9 cellular contexts compared by ENCODE assay signal in the genomic region with DNA sequence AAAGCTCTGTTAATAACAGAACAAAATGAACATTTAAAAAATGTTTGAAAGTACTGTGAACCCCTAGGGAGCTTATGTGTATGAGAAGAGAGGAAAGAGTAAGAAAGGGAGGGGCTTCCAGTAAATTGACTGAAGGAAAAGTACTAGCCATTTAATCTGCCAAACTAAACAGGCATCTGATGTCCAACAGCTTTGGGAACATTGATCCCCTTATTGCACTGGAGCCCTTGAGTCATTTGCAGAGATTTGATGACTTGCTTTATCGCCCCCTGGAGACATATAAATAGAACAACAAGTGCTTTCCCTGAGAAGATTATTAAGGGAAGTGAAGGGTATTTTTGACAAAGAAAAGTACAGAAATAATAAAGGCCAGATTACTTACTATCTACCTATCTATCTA.
DNase-seq lines count a peak whose midpoint lies in the region; ATAC-seq and TF ChIP-seq lines count a peak whose summit lies in the region.
"Had no signal": no experiment of that assay in that cellular context is flagged by ENCODE, and none has a peak within 500 bp of the region (broad histone marks: within the 10 kb centered on the region; RNA-seq: fewer than 3 reads in every experiment).

No MANE protein-coding gene starts in this region.

- TF ChIP-seq CTCF in 22Rv1 (IDR thresholded peaks at IDR 0.05) (peak; percentile 37; the same call in 1 of the 2 replicates), body of pancreas (IDR thresholded peaks at IDR 0.05) (peak; percentile 22 to 70 (median 60))

- intact Hi-C loops in body of pancreas (cut with DNase I) = no loop called here

- H3K27ac ChIP-seq in 22Rv1 = no peak overlapping the region
- no peak overlapping the region for H3K27ac ChIP-seq in body of pancreas

- DNase-seq in HPDE6-E6E7 (ENCODE audit: extremely low spot score) (peak; percentile 1), body of pancreas (peak in 2 of 4 donors; percentile 17 to 28), left lobe of liver (ENCODE audit: low spot score) (no peak), NCI-H1436 treated with DMSO at 0.1 percent for 48 hours (lab: John Stamatoyannopoulos, UW) (no peak)

- TF ChIP-seq POLR2A in body of pancreas (IDR thresholded peaks at IDR 0.05) = no peak

- no peaks in the 10 kb centered on the region for H3K9me3 ChIP-seq in body of pancreas
- H3K9me3 ChIP-seq: Caco-2 had no signal

- H3K4me3 ChIP-seq in body of pancreas = no peak overlapping the region

- H3K27me3 ChIP-seq in body of pancreas = no peaks in the 10 kb centered on the region

- 5% methylated on average over 1 of the region's 1 CpG for WGBS in body of pancreas, 2 donors

- no peaks in the 10 kb centered on the region for H3K4me1 ChIP-seq in body of pancreas
- H3K4me1 ChIP-seq: Caco-2 had no signal

- ATAC-seq in body of pancreas = peak; percentile 81
- peak; percentile 76 for ATAC-seq in left lobe of liver
- ATAC-seq in GM19455 (IDR thresholded peaks at IDR 0.05; ENCODE audit: unreplicated experiment) = no peak
- ATAC-seq in activated CD4-positive, CD25-positive, alpha-beta regulatory T cell treated with anti-CD3 and anti-CD28 coated beads, Interleukin-2, amount 50 U/mL, for 24 hours = no peak
- no peak for ATAC-seq in HG03045 (IDR thresholded peaks at IDR 0.05; ENCODE audit: unreplicated experiment)

- no peaks in the 10 kb centered on the region for H3K36me3 ChIP-seq in body of pancreas (replicated peaks in 1 of 2; ENCODE audit: insufficient read depth in 1 of 2, low read depth in 2 of 2)

Comparison
In these comparisons a context has a peak if more than half of its experiments do, and no peak if none do; other contexts are left out.
1. ATAC-seq: peak in body of pancreas (single experiment) and left lobe of liver (single experiment); none in GM19455 (single experiment), activated CD4-positive, CD25-positive, alpha-beta regulatory T cell treated with anti-CD3 and anti-CD28 coated beads, Interleukin-2, amount 50 U/mL, for 24 hours (0 of 2) and HG03045 (single experiment).